Comparison of ENCODE assay signal across 1 cellular context in the genomic region with DNA sequence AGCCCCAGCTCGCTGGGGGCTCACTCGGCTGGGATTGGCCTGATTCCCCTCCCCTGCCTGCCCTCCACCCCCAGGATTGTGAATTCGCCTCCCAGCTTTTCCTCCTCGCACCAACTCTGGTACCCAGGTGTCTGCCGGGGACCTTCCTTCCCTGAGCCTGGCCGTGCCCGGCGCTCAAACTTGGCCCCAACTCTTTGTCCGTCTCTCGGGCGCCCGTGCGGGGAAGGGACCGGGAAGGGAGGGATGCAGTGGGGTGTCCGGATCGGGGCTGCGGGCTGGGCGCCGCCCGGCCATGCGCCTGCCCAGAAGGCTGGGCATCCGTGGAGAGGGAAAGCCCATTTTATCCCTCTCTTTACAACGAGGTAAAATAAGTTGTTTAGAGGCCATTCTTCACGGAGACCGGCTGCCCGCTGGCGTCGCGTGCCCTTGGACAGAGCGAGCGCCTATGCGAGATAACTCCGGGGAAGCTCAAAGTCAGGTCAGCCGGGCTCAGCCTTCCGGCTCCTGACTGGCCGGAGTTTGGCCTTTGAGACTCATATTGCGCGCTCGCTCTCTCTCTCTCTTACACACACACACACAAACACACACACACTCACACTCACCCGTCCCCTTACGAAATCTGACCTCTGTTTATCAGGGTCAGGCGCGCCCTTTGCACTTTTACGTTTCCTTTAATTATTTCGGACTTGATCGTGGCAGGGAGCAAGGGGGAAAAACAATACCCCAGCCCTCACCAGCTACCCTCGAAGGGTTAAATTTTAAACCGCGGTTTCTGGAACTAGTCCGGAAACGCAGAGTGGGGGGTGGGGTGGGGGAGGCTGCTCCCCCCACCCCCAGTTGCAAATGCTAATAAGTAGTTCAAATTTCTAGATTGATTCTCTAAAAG.
TF ChIP-seq lines count a peak whose summit lies in the region.

No MANE protein-coding gene starts in this region.

TF ChIP-seq in IMR-90, 13 proteins besides CTCF, POLR2A, EP300 and RAD21 (continued from another document):
- TF ChIP-seq USF2 (IDR thresholded peaks at IDR 0.05; ENCODE audit: low read depth, low read length) (no peak), MAFK (IDR thresholded peaks at IDR 0.05; ENCODE audit: low read depth, low read length) (no peak), NFE2L2 (IDR thresholded peaks at IDR 0.05; ENCODE audit: low read depth, low read length) (no peak), FOS (IDR thresholded peaks at IDR 0.05; ENCODE audit: low read depth, low read length) (no peak), BHLHE40 (IDR thresholded peaks at IDR 0.05; ENCODE audit: low read depth, low read length) (no peak), RCOR1 (IDR thresholded peaks at IDR 0.05; ENCODE audit: insufficient replicate concordance, low read length) (no peak), MXI1 (IDR thresholded peaks at IDR 0.05; ENCODE audit: borderline replicate concordance, low read depth, low read length) (no peak), MAZ (IDR thresholded peaks at IDR 0.05; ENCODE audit: borderline replicate concordance, low read depth, low read length) (no peak), SMC3 (IDR thresholded peaks at IDR 0.05; ENCODE audit: low read depth, low read length) (no peak), CHD1 (IDR thresholded peaks at IDR 0.05; ENCODE audit: low read depth, low read length) (no peak)
